15 cellular contexts compared by ENCODE assay signal in the genomic region with DNA sequence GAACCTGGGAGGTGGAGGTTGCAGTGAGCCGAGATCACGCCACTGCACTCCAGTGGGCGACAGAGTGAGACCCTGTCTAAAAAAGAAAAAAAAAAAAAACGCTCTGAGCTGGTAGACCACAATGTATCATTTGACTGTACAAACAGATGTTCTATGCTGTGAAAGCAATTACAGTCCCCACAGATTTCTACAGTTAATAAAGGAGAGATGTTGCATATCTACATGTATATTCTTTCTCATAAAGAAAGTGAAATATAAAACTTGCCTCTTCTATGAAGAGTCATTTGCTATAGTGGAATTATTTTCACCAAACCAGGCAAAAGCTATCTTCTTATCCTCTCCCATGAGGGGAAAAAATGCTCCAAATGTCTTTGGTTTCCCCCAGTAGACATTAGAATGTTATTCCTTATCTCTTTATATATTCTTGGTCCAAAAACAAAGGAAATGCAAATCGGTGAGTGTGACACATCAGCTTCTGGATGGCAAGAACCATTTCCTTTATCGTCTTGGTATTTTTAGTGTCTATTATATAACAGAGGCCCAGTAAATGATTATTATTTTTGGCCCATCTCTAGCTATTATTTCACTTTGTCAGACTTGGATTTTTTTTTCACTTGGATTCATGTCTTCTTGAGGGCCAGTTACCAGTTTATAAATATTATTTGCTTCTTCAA.
A peak's percentile ranks its signal among the peaks of the same experiment; 100 is the strongest.
DNase-seq lines count a peak whose midpoint lies in the region; ATAC-seq and TF ChIP-seq lines count a peak whose summit lies in the region.
"Had no signal": no experiment of that assay in that cellular context is flagged by ENCODE, and none has a peak within 500 bp of the region (broad histone marks: within the 10 kb centered on the region; RNA-seq: fewer than 3 reads in every experiment).

No MANE protein-coding gene starts in this region.

- no peaks in the 10 kb centered on the region for H3K27me3 Mint-ChIP-seq in effector memory CD8-positive, alpha-beta T cell

- no peak for TF ChIP-seq CTCF in cardiac fibroblast (IDR thresholded peaks at IDR 0.05; ENCODE audit: low read depth, low read length)

- H3K4me3 ChIP-seq in cardiac fibroblast (replicated peaks in 1 of 2; ENCODE audit: low read depth in 2 of 2, low read length in 2 of 2), result no peak overlapping the region
- H3K4me3 ChIP-seq: colonic mucosa, K562, spleen had no signal

- ATAC-seq in GM18502 (IDR thresholded peaks at IDR 0.05; ENCODE audit: poor library complexity, unreplicated experiment), result peak; percentile 74
- ATAC-seq in GM21423 (IDR thresholded peaks at IDR 0.05; ENCODE audit: unreplicated experiment), result peak; percentile 62
- peak; percentile 52 for ATAC-seq in HG03097 (IDR thresholded peaks at IDR 0.05; ENCODE audit: low FRiP score, unreplicated experiment)
- no peak for ATAC-seq in effector memory CD8-positive, alpha-beta T cell (replicated peaks)
- ATAC-seq: activated T-cell treated with anti-CD3 and anti-CD28 coated beads, Interleukin-2, amount 50 U/mL, for 4 hours; K562 had no signal

- H3K4me1 Mint-ChIP-seq in effector memory CD8-positive, alpha-beta T cell (ENCODE audit: low read depth in 2 of 2), result peaks cover 0 to 4% of the 10 kb centered on the region in 2 donors

- H3K9me3 Mint-ChIP-seq in effector memory CD8-positive, alpha-beta T cell, result no peaks in the 10 kb centered on the region
- H3K9me3 Mint-ChIP-seq: activated T-cell treated with anti-CD3 and anti-CD28 coated beads, Interleukin-2, amount 50 U/mL, for 4 hours had no signal

- peak overlapping the region in 1 of 2 donors; percentile 45 for H3K27ac Mint-ChIP-seq in effector memory CD8-positive, alpha-beta T cell

- H3K36me3 Mint-ChIP-seq in effector memory CD8-positive, alpha-beta T cell (ENCODE audit: insufficient read depth), result peaks cover 3% of the 10 kb centered on the region

- DNase-seq in cardiac fibroblast (ENCODE audit: low read depth in 2 of 2) (peak; percentile 35 to 45), NCI-H1694 (lab: John Stamatoyannopoulos, UW) (no peak), NCI-H1105 treated with DMSO at 0.1 percent for 48 hours (lab: John Stamatoyannopoulos, UW) (no peak)
- DNase-seq in stimulated activated CD8-positive, alpha-beta memory T cell treated with anti-CD3 and anti-CD28 coated beads, Interleukin-4, amount 100 ng/mL, for 48 hours, result no peak
- DNase-seq in effector memory CD8-positive, alpha-beta T cell, result no peak
- DNase-seq: activated T-cell treated with anti-CD3 and anti-CD28 coated beads, Interleukin-2, amount 50 U/mL, for 4 hours; Calu3; colonic mucosa; NCI-H774; spleen; stimulated activated naive CD4-positive, alpha-beta T cell had no signal

- peak overlapping the region in 1 of 2 donors; percentile 5 for H3K4me3 Mint-ChIP-seq in effector memory CD8-positive, alpha-beta T cell
- H3K4me3 Mint-ChIP-seq: activated T-cell treated with anti-CD3 and anti-CD28 coated beads, Interleukin-2, amount 50 U/mL, for 4 hours had no signal

Comparison
In these comparisons a context has a peak if more than half of its experiments do, and no peak if none do; other contexts are left out.
1. DNase-seq: peak in cardiac fibroblast (2 of 2); none in stimulated activated CD8-positive, alpha-beta memory T cell treated with anti-CD3 and anti-CD28 coated beads, Interleukin-4, amount 100 ng/mL, for 48 hours (single experiment), effector memory CD8-positive, alpha-beta T cell (0 of 3), NCI-H1694 (single experiment) and NCI-H1105 treated with DMSO at 0.1 percent for 48 hours (single experiment).